ENCODE assay signal across 6 cellular contexts in the genomic region with DNA sequence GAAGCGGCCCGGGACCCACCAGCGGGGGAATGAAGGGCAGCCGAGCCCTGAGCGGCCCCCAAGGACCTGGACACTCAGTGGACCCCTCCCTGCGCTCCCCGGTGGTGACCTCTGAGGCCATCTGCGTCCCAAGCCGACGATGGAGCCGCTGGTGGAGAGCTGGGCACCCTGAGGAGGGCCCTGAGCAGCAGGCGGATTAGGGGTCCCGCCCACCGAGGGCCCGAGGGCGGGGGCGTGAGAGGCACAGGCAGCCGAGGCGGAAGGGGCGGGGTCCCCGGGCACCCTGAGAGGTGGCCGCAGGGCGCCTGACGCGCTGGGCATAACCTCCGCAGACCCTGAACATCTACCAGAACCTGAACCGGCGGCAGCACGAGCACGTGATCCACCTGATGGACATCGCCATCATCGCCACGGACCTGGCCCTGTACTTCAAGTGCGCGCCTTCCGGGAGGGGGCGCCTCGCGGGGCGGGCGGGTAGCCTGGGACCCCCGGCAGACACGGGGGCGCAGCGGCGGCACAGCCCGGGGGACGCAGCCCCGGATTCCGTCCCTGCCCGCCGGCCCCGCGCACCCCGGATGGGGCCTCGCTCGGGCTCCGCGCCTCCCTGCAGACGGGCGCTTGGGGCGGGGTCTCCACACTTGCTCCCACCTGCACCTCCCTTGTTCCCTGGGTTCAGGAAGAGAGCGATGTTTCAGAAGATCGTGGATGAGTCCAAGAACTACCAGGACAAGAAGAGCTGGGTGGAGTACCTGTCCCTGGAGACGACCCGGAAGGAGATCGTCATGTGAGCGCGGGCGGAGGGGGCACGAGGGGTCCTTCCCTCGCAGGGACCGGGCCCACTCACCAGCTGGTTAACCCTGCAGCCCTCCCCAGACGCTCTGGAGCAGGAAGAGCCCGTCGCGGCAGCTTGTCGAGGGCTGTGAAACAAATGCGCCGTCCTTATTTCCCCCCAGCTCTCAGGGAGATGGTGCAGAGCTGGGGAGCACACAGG. TPM values are rescaled to one million over a fixed set of nuclear protein-coding genes. Genes with fewer than 3 reads are reported as not detected.
DNase-seq lines count a peak whose midpoint lies in the region; ATAC-seq and TF ChIP-seq lines count a peak whose summit lies in the region.

No MANE protein-coding gene starts in this region.

- no peaks in the 10 kb centered on the region for H3K9me3 ChIP-seq in mucosa of rectum (ENCODE audit: control insufficient read depth in 2 of 2, low read length in 2 of 2)
- no peaks in the 10 kb centered on the region for H3K9me3 ChIP-seq in upper lobe of right lung

- H3K4me1 Mint-ChIP-seq in activated naive CD8-positive, alpha-beta T cell treated with anti-CD3 and anti-CD28 coated beads, Interleukin-2, amount 50 U/mL, for 24 hours, result peaks cover 15% of the 10 kb centered on the region

- H3K9me3 Mint-ChIP-seq in activated naive CD8-positive, alpha-beta T cell treated with anti-CD3 and anti-CD28 coated beads, Interleukin-2, amount 50 U/mL, for 24 hours, result no peaks in the 10 kb centered on the region

- peak overlapping the region; percentile 14 to 53 for H3K9ac ChIP-seq in mucosa of rectum (ENCODE audit: low read depth in 1 of 2, low read length in 2 of 2)

- H3K27me3 Mint-ChIP-seq in activated naive CD8-positive, alpha-beta T cell treated with anti-CD3 and anti-CD28 coated beads, Interleukin-2, amount 50 U/mL, for 24 hours, result no peaks in the 10 kb centered on the region

- peak; percentile 66 for DNase-seq in NCI-H2171 treated with DMSO at 0.1 percent for 48 hours (lab: John Stamatoyannopoulos, UW)
- peak; percentile 81 for DNase-seq in activated naive CD8-positive, alpha-beta T cell treated with anti-CD3 and anti-CD28 coated beads, Interleukin-2, amount 50 U/mL, for 24 hours
- peak; percentile 89 for DNase-seq in upper lobe of right lung
- DNase-seq in hepatic stellate cell (ENCODE audit: low spot score), result no peak

- H3K4me3 ChIP-seq in mucosa of rectum (ENCODE audit: low read length in 2 of 2) (peak overlapping the region; percentile 60 to 73), upper lobe of right lung (peak overlapping the region; percentile 78)

- H3K4me3 Mint-ChIP-seq in activated naive CD8-positive, alpha-beta T cell treated with anti-CD3 and anti-CD28 coated beads, Interleukin-2, amount 50 U/mL, for 24 hours, result peak overlapping the region; percentile 82

- H3K36me3 Mint-ChIP-seq in activated naive CD8-positive, alpha-beta T cell treated with anti-CD3 and anti-CD28 coated beads, Interleukin-2, amount 50 U/mL, for 24 hours (ENCODE audit: low read depth), result peaks cover 6% of the 10 kb centered on the region

- H3K4me1 ChIP-seq in mucosa of rectum (ENCODE audit: control insufficient read depth in 2 of 2, insufficient read depth in 2 of 2, low read length in 2 of 2) (no peaks in the 10 kb centered on the region), upper lobe of right lung (no peaks in the 10 kb centered on the region)

- peak overlapping the region; percentile 81 for H3K27ac Mint-ChIP-seq in activated naive CD8-positive, alpha-beta T cell treated with anti-CD3 and anti-CD28 coated beads, Interleukin-2, amount 50 U/mL, for 24 hours

- intact Hi-C loops in upper lobe of right lung (cut with DNase I), result no loop called here

- ATAC-seq in GM19397 (IDR thresholded peaks at IDR 0.05; ENCODE audit: unreplicated experiment), result peak; percentile 57
- ATAC-seq in activated naive CD8-positive, alpha-beta T cell treated with anti-CD3 and anti-CD28 coated beads, Interleukin-2, amount 50 U/mL, for 24 hours, result peak; percentile 73
- ATAC-seq in upper lobe of right lung, result peak; percentile 82

- no peaks in the 10 kb centered on the region for H3K27me3 ChIP-seq in mucosa of rectum (ENCODE audit: control insufficient read depth in 2 of 2, insufficient read depth in 2 of 2, low read length in 2 of 2)
- H3K27me3 ChIP-seq in upper lobe of right lung, result no peaks in the 10 kb centered on the region

- TF ChIP-seq CTCF in upper lobe of right lung (IDR thresholded peaks at IDR 0.05), result peak; percentile 8

- H3K27ac ChIP-seq in mucosa of rectum (ENCODE audit: low read depth in 2 of 2, low read length in 2 of 2), result no peak overlapping the region
- H3K27ac ChIP-seq in upper lobe of right lung, result peak overlapping the region; percentile 71

- H3K36me3 ChIP-seq in mucosa of rectum (ENCODE audit: control insufficient read depth in 2 of 2, insufficient read depth in 2 of 2, low read length in 2 of 2) (no peaks in the 10 kb centered on the region), upper lobe of right lung (no peaks in the 10 kb centered on the region)

RNA-seq across cellular contexts. Expression of a gene that starts 10.3 kb away (rescaled TPM):
- total RNA-seq in upper lobe of right lung, result 167 TPM

RNA-seq across cellular contexts. Expression of a gene that starts 10.6 kb away (rescaled TPM):
- 9.7 TPM for total RNA-seq in upper lobe of right lung

RNA-seq across cellular contexts. Expression of a gene that starts 25.2 kb away (rescaled TPM):
- 32.9 TPM for total RNA-seq in upper lobe of right lung

RNA-seq across cellular contexts. Expression of a gene that starts 38.4 kb away (rescaled TPM):
- 9.1 TPM for total RNA-seq in upper lobe of right lung

RNA-seq across cellular contexts. Expression of a gene that starts 41.9 kb away (rescaled TPM):
- 42.2 TPM for total RNA-seq in upper lobe of right lung
